In genomic region chr7:163298-163695, GRCh38 we compare ENCODE assay signal across 19 cellular contexts.
"Had no signal": no experiment of that assay in that cellular context is flagged by ENCODE, and none has a peak within 500 bp of the region (broad histone marks: within the 10 kb centered on the region; RNA-seq: fewer than 3 reads in every experiment).

No MANE protein-coding gene starts in this region.

- H3K27me3 ChIP-seq: vagina had no signal

- FAIRE-seq: islet of Langerhans had no signal

- H3K79me2 ChIP-seq: parathyroid adenoma had no signal

- H3K9me3 ChIP-seq: breast epithelium, esophagus squamous epithelium, transverse colon, vagina had no signal

- ATAC-seq: activated CD8-positive, alpha-beta T cell treated with anti-CD3 and anti-CD28 coated beads, Interleukin-2, amount 10 ng/mL, durations not matched to agents 7 days and 5 days; activated T-cell treated with anti-CD3 and anti-CD28 coated beads, Interleukin-2, amount 50 U/mL, for 4 hours; effector memory CD8-positive, alpha-beta T cell; SK-N-SH treated with all-trans-retinoic acid at 6 μM for 48 hours had no signal

- H3K9ac ChIP-seq: parathyroid adenoma had no signal

- H3K4me1 ChIP-seq: breast epithelium, parathyroid adenoma, vagina had no signal

- H3K36me3 ChIP-seq: breast epithelium, esophagus squamous epithelium, transverse colon, vagina had no signal

- H3K27ac ChIP-seq: breast epithelium, esophagus squamous epithelium, parathyroid adenoma, transverse colon, vagina had no signal

- H3K4me3 Mint-ChIP-seq: activated CD4-positive, alpha-beta T cell treated with anti-CD3 and anti-CD28 coated beads, Interleukin-2, amount 10 ng/mL, durations not matched to agents 24 days and 14 days; activated CD8-positive, alpha-beta T cell treated with anti-CD3 and anti-CD28 coated beads, Interleukin-2, amount 10 ng/mL, durations not matched to agents 7 days and 5 days; activated naive CD4-positive, alpha-beta T cell treated with anti-CD3 and anti-CD28 coated beads for 36 hours; activated T-cell treated with anti-CD3 and anti-CD28 coated beads, Interleukin-2, amount 50 U/mL, for 4 hours; effector memory CD8-positive, alpha-beta T cell had no signal

- H2AFZ ChIP-seq: parathyroid adenoma had no signal

- H3K27ac Mint-ChIP-seq: activated CD4-positive, alpha-beta T cell treated with anti-CD3 and anti-CD28 coated beads, Interleukin-2, amount 10 ng/mL, durations not matched to agents 24 days and 14 days; activated CD8-positive, alpha-beta T cell treated with anti-CD3 and anti-CD28 coated beads, Interleukin-2, amount 10 ng/mL, durations not matched to agents 7 days and 5 days; activated naive CD4-positive, alpha-beta T cell treated with anti-CD3 and anti-CD28 coated beads for 36 hours; effector memory CD8-positive, alpha-beta T cell had no signal

- H3K9me3 Mint-ChIP-seq: activated CD4-positive, alpha-beta T cell treated with anti-CD3 and anti-CD28 coated beads, Interleukin-2, amount 10 ng/mL, durations not matched to agents 24 days and 14 days; activated naive CD4-positive, alpha-beta T cell treated with anti-CD3 and anti-CD28 coated beads for 36 hours; activated T-cell treated with anti-CD3 and anti-CD28 coated beads, Interleukin-2, amount 50 U/mL, for 4 hours; effector memory CD8-positive, alpha-beta T cell had no signal

- DNase-seq: activated CD4-positive, alpha-beta T cell treated with anti-CD3 and anti-CD28 coated beads, Interleukin-2, amount 10 ng/mL, durations not matched to agents 24 days and 14 days; activated CD8-positive, alpha-beta memory T cell treated with anti-CD3 and anti-CD28 coated beads, Interleukin-2, amount 50 U/mL, for 4 hours; activated CD8-positive, alpha-beta T cell treated with anti-CD3 and anti-CD28 coated beads, Interleukin-2, amount 10 ng/mL, durations not matched to agents 7 days and 5 days; activated naive CD4-positive, alpha-beta T cell treated with anti-CD3 and anti-CD28 coated beads for 36 hours; activated T-cell treated with anti-CD3 and anti-CD28 coated beads, Interleukin-2, amount 50 U/mL, for 4 hours; effector memory CD8-positive, alpha-beta T cell; esophagus squamous epithelium; stimulated activated CD4-positive, alpha-beta T cell treated with anti-CD3 and anti-CD28 coated beads, Interleukin-12 subunit alpha, Interleukin-12 subunit beta, amount 100 ng/mL, for 4 hours; stimulated activated CD4-positive, alpha-beta T cell treated with anti-CD3 and anti-CD28 coated beads, Interleukin-1b, Interleukin-23, amount 100 ng/mL, for 48 hours; stimulated activated CD8-positive, alpha-beta memory T cell treated with anti-CD3 and anti-CD28 coated beads, Interleukin-4, amount 100 ng/mL, for 48 hours; stimulated activated naive CD4-positive, alpha-beta T cell; T-helper 1 cell; T1000; transverse colon had no signal

- H3K4me3 ChIP-seq: breast epithelium, esophagus squamous epithelium, transverse colon, vagina had no signal
